In genomic region chr10:43573250-43574034, GRCh38 we compare ENCODE assay signal across 8 cellular contexts. TPM values are rescaled to one million over a fixed set of nuclear protein-coding genes. Genes with fewer than 3 reads are reported as not detected.
A peak's percentile ranks its signal among the peaks of the same experiment; 100 is the strongest.
DNase-seq lines count a peak whose midpoint lies in the region; ATAC-seq and TF ChIP-seq lines count a peak whose summit lies in the region.

No MANE protein-coding gene starts in this region.

- H3K9ac ChIP-seq in mesenchymal stem cell (ENCODE audit: low read length) = peak overlapping the region; percentile 88

- H3K79me1 ChIP-seq in mesenchymal stem cell (replicated peaks; ENCODE audit: low read length, poor library complexity, severe bottlenecking) = peaks cover 10% of the 10 kb centered on the region

- H3K9me3 ChIP-seq in cardiac muscle cell (ENCODE audit: low read depth) = no peaks in the 10 kb centered on the region
- no peaks in the 10 kb centered on the region for H3K9me3 ChIP-seq in breast epithelium
- no peaks in the 10 kb centered on the region for H3K9me3 ChIP-seq in mesenchymal stem cell (ENCODE audit: control insufficient read depth, low read length)
- H3K9me3 ChIP-seq in upper lobe of left lung = no peaks in the 10 kb centered on the region

- peak overlapping the region; percentile 21 for H2BK120ac ChIP-seq in mesenchymal stem cell (ENCODE audit: low read depth, low read length)

- no peak for TF ChIP-seq POLR2A in breast epithelium (IDR thresholded peaks at IDR 0.05)
- no peak for TF ChIP-seq POLR2A in upper lobe of left lung (IDR thresholded peaks at IDR 0.05)

- intact Hi-C loops in cardiac septum (cut with DNase I) = loop anchor here (2.0 kb wide), 1 partner anchor 33 kb away; the partner anchor contains the start of gene ZNF485
- intact Hi-C loops in breast epithelium (cut with DNase I; ENCODE audit: low total_unique reads) = no loop called here

- no peak for TF ChIP-seq EP300 in upper lobe of left lung (IDR thresholded peaks at IDR 0.05)

- H3K4ac ChIP-seq in mesenchymal stem cell (ENCODE audit: low read depth in 1 of 2, low read length in 2 of 2) = no peak overlapping the region

- no peak overlapping the region for H4K91ac ChIP-seq in mesenchymal stem cell (ENCODE audit: low read length)

- H3K4me3 ChIP-seq in cardiac muscle cell (peak overlapping the region; percentile 67), breast epithelium (peak overlapping the region; percentile 56 to 83 (median 77)), mesenchymal stem cell (ENCODE audit: insufficient read depth in 1 of 2, low read depth in 1 of 2, low read length in 2 of 2) (peak overlapping the region; percentile 83 to 85), upper lobe of left lung (peak overlapping the region; percentile 27 to 67 (median 52))

- DNase-seq in cardiac muscle cell (ENCODE audit: low read depth in 1 of 2, low spot score in 1 of 2) = peak in 1 of 2 donors; percentile 22
- DNase-seq in cardiac septum (ENCODE audit: low spot score) = no peak
- DNase-seq in breast epithelium (ENCODE audit: low spot score in 2 of 2) = no peak
- DNase-seq in mesenchymal stem cell = no peak
- no peak for DNase-seq in upper lobe of left lung
- no peak for DNase-seq in midbrain (lab: John Stamatoyannopoulos, UW)
- no peak for DNase-seq in DMS114 treated with DMSO at 0.1 percent for 48 hours (lab: John Stamatoyannopoulos, UW; ENCODE audit: unreplicated experiment)
- DNase-seq in activated CD4-positive, CD25-positive, alpha-beta regulatory T cell treated with anti-CD3 and anti-CD28 coated beads, Interleukin-2, amount 50 U/mL, for 72 hours = no peak

- H2BK5ac ChIP-seq in mesenchymal stem cell (ENCODE audit: low read depth, low read length, poor library complexity, severe bottlenecking) = no peak overlapping the region

- H3K4me1 ChIP-seq in cardiac muscle cell (ENCODE audit: low read depth) (peaks cover 2% of the 10 kb centered on the region), breast epithelium (no peaks in the 10 kb centered on the region), mesenchymal stem cell (ENCODE audit: control insufficient read depth, insufficient read depth, low read depth, low read length) (peaks cover 7% of the 10 kb centered on the region), upper lobe of left lung (peaks cover 4 to 24% (median 8%) of the 10 kb centered on the region in 4 donors)

- H3K27me3 ChIP-seq in cardiac muscle cell (no peaks in the 10 kb centered on the region), breast epithelium (no peaks in the 10 kb centered on the region), mesenchymal stem cell (ENCODE audit: control insufficient read depth in 1 of 2, insufficient read depth in 1 of 2, low read length in 2 of 2) (no peaks in the 10 kb centered on the region), upper lobe of left lung (no peaks in the 10 kb centered on the region)

- H3K27ac ChIP-seq in cardiac muscle cell (peak overlapping the region; percentile 53), breast epithelium (peak overlapping the region; percentile 48 to 75), mesenchymal stem cell (ENCODE audit: low read length, poor library complexity, severe bottlenecking) (no peak overlapping the region), upper lobe of left lung (peak overlapping the region in 3 of 4 donors; percentile 50 to 79 (median 59))

- no peak overlapping the region for H2BK15ac ChIP-seq in mesenchymal stem cell (ENCODE audit: low read depth, poor library complexity, severe bottlenecking)

- H3K14ac ChIP-seq in mesenchymal stem cell (ENCODE audit: low read length in 2 of 2) = no peak overlapping the region

- ATAC-seq in upper lobe of left lung (ENCODE audit: low FRiP score in 2 of 2) = no peak

- peak overlapping the region; percentile 57 for H4K8ac ChIP-seq in mesenchymal stem cell (ENCODE audit: low read length)

- 72% methylated on average over 17 of the region's 17 CpGs for WGBS in mesenchymal stem cell
- WGBS in upper lobe of left lung, 2 donors = 55 to 60% methylated on average over 16 to 17 of the region's 17 CpGs

- H2BK12ac ChIP-seq in mesenchymal stem cell (ENCODE audit: low read length in 2 of 2) = no peak overlapping the region

- no peak overlapping the region for H3K23ac ChIP-seq in mesenchymal stem cell (ENCODE audit: low read length in 2 of 2)

- no peak overlapping the region for H2AK5ac ChIP-seq in mesenchymal stem cell (ENCODE audit: low read length, severe bottlenecking)

- H2AFZ ChIP-seq in mesenchymal stem cell (ENCODE audit: low read depth, low read length) = peak overlapping the region; percentile 70

- H3K18ac ChIP-seq in mesenchymal stem cell (ENCODE audit: low read depth in 1 of 2, low read length in 2 of 2) = peak overlapping the region in 1 of 2 experiments; percentile 82

- H3K36me3 ChIP-seq in cardiac muscle cell = no peaks in the 10 kb centered on the region
- H3K36me3 ChIP-seq in breast epithelium = no peaks in the 10 kb centered on the region
- H3K36me3 ChIP-seq in mesenchymal stem cell (ENCODE audit: control insufficient read depth in 1 of 2, insufficient read depth in 2 of 2, low read depth in 1 of 2, low read length in 2 of 2) = peaks cover 0 to 23% of the 10 kb centered on the region in 2 experiments
- H3K36me3 ChIP-seq in upper lobe of left lung = no peaks in the 10 kb centered on the region

- peak overlapping the region; percentile 81 for H3K4me2 ChIP-seq in mesenchymal stem cell (ENCODE audit: low read length, poor library complexity, severe bottlenecking)

- TF ChIP-seq CTCF in cardiac muscle cell (IDR thresholded peaks at IDR 0.05; ENCODE audit: low read depth, low read length) (no peak), breast epithelium (IDR thresholded peaks at IDR 0.05) (no peak), upper lobe of left lung (IDR thresholded peaks at IDR 0.05) (no peak)

RNA-seq across cellular contexts. Expression of gene ZNF239, which starts 1.0 kb away (rescaled TPM):
- total RNA-seq in cardiac muscle cell (2.5 and 6.1 TPM in 2 replicates), cardiac septum (1.7 TPM), breast epithelium (1 to 10 TPM; 2.7 to 9.1 (median 8.5) TPM), upper lobe of left lung (1 to 10 TPM; 1.1 to 4.0 (median 2.9) TPM)
- polyA plus RNA-seq in cardiac muscle cell = 2.8 and 5.0 TPM in 2 replicates
- 1.3 TPM for polyA plus RNA-seq in mesenchymal stem cell (2013, experiment 1 of 2)
- polyA plus RNA-seq in mesenchymal stem cell (2013, experiment 2 of 2) = 1.3 TPM

RNA-seq across cellular contexts. Expression of gene ZNF485, which starts 32.8 kb away (rescaled TPM):
- total RNA-seq in cardiac muscle cell (2.2 and 2.5 TPM in 2 replicates), cardiac septum (1.7 TPM), breast epithelium (1 to 10 TPM; 3.9 to 4.5 (median 4.0) TPM), upper lobe of left lung (1 to 10 TPM; 2.1 to 7.7 (median 3.2) TPM)
- polyA plus RNA-seq in cardiac muscle cell = 1.0 and 3.5 TPM in 2 replicates
- 0.91 TPM for polyA plus RNA-seq in mesenchymal stem cell (2013, experiment 1 of 2)
- polyA plus RNA-seq in mesenchymal stem cell (2013, experiment 2 of 2) = 0.88 TPM
